ENCODE assay signal across 25 cellular contexts in genomic region chr22:42472671-42473070, GRCh38. TPM values are rescaled to one million over a fixed set of nuclear protein-coding genes. Genes with fewer than 3 reads are reported as not detected.
"Had no signal": no experiment of that assay in that cellular context is flagged by ENCODE, and none has a peak within 500 bp of the region (broad histone marks: within the 10 kb centered on the region; RNA-seq: fewer than 3 reads in every experiment).

No MANE protein-coding gene starts in this region.

- H3K27ac ChIP-seq: dorsolateral prefrontal cortex, foreskin keratinocyte, gastroesophageal sphincter, heart left ventricle, hepatocyte, left lung, ovary, right lobe of liver, testis, tibial artery, upper lobe of right lung, uterus had no signal

- H2AFZ ChIP-seq: hepatocyte had no signal

- H3K4me3 Mint-ChIP-seq: naive thymus-derived CD4-positive, alpha-beta T cell; nephron; stimulated activated memory B cell treated with anti-CD40 and anti-IgM and Interleukin-4, amounts not matched to agents 10 μg/mL and 1 μg/mL and 100 μg/mL, for 72 hours had no signal

- H3K4me3 ChIP-seq: dorsolateral prefrontal cortex, gastroesophageal sphincter, heart left ventricle, hepatocyte, left lung, ovary, right lobe of liver, testis, tibial artery, upper lobe of right lung, uterus had no signal

- H3K9me3 Mint-ChIP-seq: naive thymus-derived CD4-positive, alpha-beta T cell; nephron; stimulated activated memory B cell treated with anti-CD40 and anti-IgM and Interleukin-4, amounts not matched to agents 10 μg/mL and 1 μg/mL and 100 μg/mL, for 72 hours had no signal

- H3K4me1 Mint-ChIP-seq: nephron; stimulated activated memory B cell treated with anti-CD40 and anti-IgM and Interleukin-4, amounts not matched to agents 10 μg/mL and 1 μg/mL and 100 μg/mL, for 72 hours had no signal

- H3K27me3 ChIP-seq: dorsolateral prefrontal cortex, gastroesophageal sphincter, heart left ventricle, hepatocyte, left lung, ovary, right lobe of liver, testis, upper lobe of right lung, uterus had no signal

- H3K4me1 ChIP-seq: foreskin keratinocyte, gastroesophageal sphincter, heart left ventricle, left lung, right lobe of liver, testis, tibial artery, upper lobe of right lung, uterus had no signal

- H3K9me3 ChIP-seq: gastroesophageal sphincter, heart left ventricle, left lung, ovary, right lobe of liver, testis, tibial artery, upper lobe of right lung, uterus had no signal

- H3K27ac Mint-ChIP-seq: nephron; stimulated activated memory B cell treated with anti-CD40 and anti-IgM and Interleukin-4, amounts not matched to agents 10 μg/mL and 1 μg/mL and 100 μg/mL, for 72 hours had no signal

- H3K4me2 ChIP-seq: hepatocyte had no signal

- FAIRE-seq: colon had no signal

- H3K36me3 ChIP-seq: gastroesophageal sphincter, heart left ventricle, left lung, ovary, right lobe of liver, tibial artery, upper lobe of right lung, uterus had no signal

- H3K36me3 Mint-ChIP-seq: stimulated activated memory B cell treated with anti-CD40 and anti-IgM and Interleukin-4, amounts not matched to agents 10 μg/mL and 1 μg/mL and 100 μg/mL, for 72 hours had no signal

- DNase-seq: dorsolateral prefrontal cortex; effector CD4-positive, alpha-beta T cell; foreskin keratinocyte; heart left ventricle; left cardiac atrium; left lung; mesenchymal stem cell; naive thymus-derived CD4-positive, alpha-beta T cell; occipital lobe; ovary; right lobe of liver; stimulated activated CD4-positive, alpha-beta T cell treated with anti-CD3 and anti-CD28 coated beads, Interleukin-2, amount 100 ng/mL, for 24 hours; stimulated activated CD4-positive, alpha-beta T cell treated with anti-CD3 and anti-CD28 coated beads, Interleukin-4, amount 100 ng/mL, for 24 hours; stimulated activated naive CD8-positive, alpha-beta T cell treated with anti-CD3 and anti-CD28 coated beads, Interleukin-15, Interleukin-2, amounts not matched to agents 100 U/mL and 50 U/mL, for 24 hours; testis; tibial artery; upper lobe of right lung; uterus had no signal

- ATAC-seq: foreskin keratinocyte; gastroesophageal sphincter; naive thymus-derived CD4-positive, alpha-beta T cell; stimulated activated memory B cell treated with anti-CD40 and anti-IgM and Interleukin-4, amounts not matched to agents 10 μg/mL and 1 μg/mL and 100 μg/mL, for 72 hours; stimulated activated naive CD8-positive, alpha-beta T cell treated with anti-CD3 and anti-CD28 coated beads, Interleukin-15, Interleukin-2, amounts not matched to agents 100 U/mL and 50 U/mL, for 24 hours had no signal

RNA-seq across cellular contexts. Expression of gene NFAM1, which starts 40.5 kb away (rescaled TPM):
- total RNA-seq: foreskin keratinocyte, lung microvascular endothelial cell had no signal
- polyA plus RNA-seq: fibroblast of lung, foreskin keratinocyte had no signal
